Comparison of ENCODE assay signal across 1 cellular context in genomic region chr4:152246659-152247058, GRCh38.
TF ChIP-seq lines count a peak whose summit lies in the region.

No MANE protein-coding gene starts in this region.

TF ChIP-seq in GM23338, 12 proteins besides CTCF, POLR2A, EP300 and RAD21 (continued from another document):
- no peak for TF ChIP-seq ZNF462 (CRISPR knock-in tag; IDR thresholded peaks at IDR 0.05)
- TF ChIP-seq EZH2 (IDR thresholded peaks at IDR 0.05; ENCODE audit: low read depth, unreplicated experiment) = no peak
- TF ChIP-seq CREB1 (CRISPR knock-in tag; IDR thresholded peaks at IDR 0.05; ENCODE audit: low read depth) = no peak
- no peak for TF ChIP-seq ZNF331 (CRISPR knock-in tag; IDR thresholded peaks at IDR 0.05; ENCODE audit: low read depth)
- TF ChIP-seq EZH2phosphoT487 (IDR thresholded peaks at IDR 0.05; ENCODE audit: unreplicated experiment) = no peak
- TF ChIP-seq STAT1 (IDR thresholded peaks at IDR 0.05; ENCODE audit: unreplicated experiment) = no peak
- TF ChIP-seq ETS1 (IDR thresholded peaks at IDR 0.05) = no peak
